ENCODE assay signal across 10 cellular contexts in genomic region chr14:71586131-71586893, GRCh38.
DNase-seq lines count a peak whose midpoint lies in the region; TF ChIP-seq lines count a peak whose summit lies in the region.
"Had no signal": no experiment of that assay in that cellular context is flagged by ENCODE, and none has a peak within 500 bp of the region (broad histone marks: within the 10 kb centered on the region; RNA-seq: fewer than 3 reads in every experiment).

No MANE protein-coding gene starts in this region.

- H3K36me3 Mint-ChIP-seq in osteocyte (ENCODE audit: unreplicated experiment) (no peaks in the 10 kb centered on the region), endothelial cell (ENCODE audit: low read depth, unreplicated experiment) (peaks cover 8% of the 10 kb centered on the region)
- H3K36me3 Mint-ChIP-seq in CD8-positive, alpha-beta memory T cell = peaks cover 10 to 14% (median 13%) of the 10 kb centered on the region in 3 donors

- peak overlapping the region; percentile 41 for H3K4me3 ChIP-seq in fibroblast of pulmonary artery (replicated peaks; ENCODE audit: low read depth, low read length)
- H3K4me3 ChIP-seq in CD8-positive, alpha-beta memory T cell (ENCODE audit: low read length) = no peak overlapping the region

- no peaks in the 10 kb centered on the region for H3K36me3 ChIP-seq in CD8-positive, alpha-beta memory T cell (ENCODE audit: insufficient read depth, low read length)

- POLR2A ChIA-PET in CD8-positive, alpha-beta memory T cell (lab: Charles Lee) = no interaction called here

- no peaks in the 10 kb centered on the region for H3K4me1 ChIP-seq in CD8-positive, alpha-beta memory T cell (ENCODE audit: insufficient read depth, low read length)

- peaks cover 43% of the 10 kb centered on the region for H3K4me1 Mint-ChIP-seq in osteocyte (ENCODE audit: unreplicated experiment)
- peaks cover 19 to 39% (median 24%) of the 10 kb centered on the region in 3 donors for H3K4me1 Mint-ChIP-seq in CD8-positive, alpha-beta memory T cell
- peaks cover 17% of the 10 kb centered on the region for H3K4me1 Mint-ChIP-seq in endothelial cell (ENCODE audit: unreplicated experiment)

- CTCF ChIA-PET in CD8-positive, alpha-beta memory T cell (lab: Charles Lee) = no interaction called here

- DNase-seq in Ammon's horn (ENCODE audit: low spot score) (peak; percentile 72), NCI-H2227 treated with DMSO at 0.1 percent for 48 hours (lab: John Stamatoyannopoulos, UW) (peak; percentile 77), fibroblast of pulmonary artery (ENCODE audit: low read depth) (peak; percentile 70), osteocyte (ENCODE audit: extremely low spot score, unreplicated experiment) (no peak), NCI-H774 (lab: John Stamatoyannopoulos, UW) (no peak), endothelial cell (ENCODE audit: low spot score) (no peak), COLO829 (ENCODE audit: low spot score) (no peak)
- no peak for DNase-seq in CD8-positive, alpha-beta memory T cell
- DNase-seq: effector CD8-positive, alpha-beta T cell; stimulated activated CD4-positive, alpha-beta T cell treated with anti-CD3 and anti-CD28 coated beads, Interleukin-4, amount 100 ng/mL, for 1 hour had no signal

- H3K27ac ChIP-seq in CD8-positive, alpha-beta memory T cell (ENCODE audit: low read depth, low read length) = no peak overlapping the region

- TF ChIP-seq CTCF in fibroblast of pulmonary artery (IDR thresholded peaks at IDR 0.05; ENCODE audit: low read length, missing control alignments) (no peak), osteocyte (IDR thresholded peaks at IDR 0.05) (no peak), endothelial cell (IDR thresholded peaks at IDR 0.05; ENCODE audit: unreplicated experiment) (no peak)

- peak overlapping the region; percentile 71 for H3K27ac Mint-ChIP-seq in osteocyte (ENCODE audit: unreplicated experiment)
- H3K27ac Mint-ChIP-seq in CD8-positive, alpha-beta memory T cell = no peak overlapping the region
- no peak overlapping the region for H3K27ac Mint-ChIP-seq in endothelial cell (ENCODE audit: unreplicated experiment)

- H3K4me3 Mint-ChIP-seq in osteocyte (ENCODE audit: unreplicated experiment) (peak overlapping the region; percentile 64), endothelial cell (ENCODE audit: unreplicated experiment) (no peak overlapping the region)
- no peak overlapping the region for H3K4me3 Mint-ChIP-seq in CD8-positive, alpha-beta memory T cell

- H3K27me3 Mint-ChIP-seq in osteocyte (ENCODE audit: unreplicated experiment) (no peaks in the 10 kb centered on the region), endothelial cell (ENCODE audit: unreplicated experiment) (no peaks in the 10 kb centered on the region)
- no peaks in the 10 kb centered on the region for H3K27me3 Mint-ChIP-seq in CD8-positive, alpha-beta memory T cell

- H3K9me3 Mint-ChIP-seq in osteocyte (ENCODE audit: unreplicated experiment) (no peaks in the 10 kb centered on the region), endothelial cell (ENCODE audit: unreplicated experiment) (no peaks in the 10 kb centered on the region)
- H3K9me3 Mint-ChIP-seq in CD8-positive, alpha-beta memory T cell = no peaks in the 10 kb centered on the region

- H3K27me3 ChIP-seq in CD8-positive, alpha-beta memory T cell (ENCODE audit: insufficient read depth, low read length, poor library complexity, severe bottlenecking) = no peaks in the 10 kb centered on the region

- no peaks in the 10 kb centered on the region for H3K9me3 ChIP-seq in CD8-positive, alpha-beta memory T cell (ENCODE audit: low read length)

Comparison
In these comparisons a context has a peak if more than half of its experiments do, and no peak if none do; other contexts are left out.
1. DNase-seq: peak in Ammon's horn (single experiment), NCI-H2227 treated with DMSO at 0.1 percent for 48 hours (single experiment) and fibroblast of pulmonary artery (single experiment); none in osteocyte (single experiment), CD8-positive, alpha-beta memory T cell (0 of 5), NCI-H774 (single experiment), endothelial cell (single experiment) and COLO829 (single experiment).